1 cellular context compared by ENCODE assay signal in the genomic region with DNA sequence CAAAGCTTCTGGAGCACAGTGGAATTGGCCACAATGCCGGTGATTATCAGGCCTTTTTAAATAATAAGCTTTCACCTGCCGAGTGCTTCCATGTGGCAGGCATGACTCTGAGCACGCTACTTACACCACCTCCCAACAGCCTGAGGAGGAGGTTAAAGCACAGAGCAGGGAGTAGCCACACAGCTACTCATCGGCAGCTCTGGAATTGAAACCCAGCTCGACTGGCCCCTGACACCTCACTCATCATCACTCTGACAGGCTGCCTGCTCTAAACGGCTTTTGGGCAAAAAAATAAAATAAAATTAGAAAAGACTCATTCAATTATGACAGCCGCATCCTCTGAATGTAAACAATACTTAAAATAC.
TF ChIP-seq lines count a peak whose summit lies in the region.

No MANE protein-coding gene starts in this region.

TF ChIP-seq in WTC11, 78 proteins besides CTCF, POLR2A, EP300 and RAD21 (continued from another document):
- TF ChIP-seq, protein P1, sequence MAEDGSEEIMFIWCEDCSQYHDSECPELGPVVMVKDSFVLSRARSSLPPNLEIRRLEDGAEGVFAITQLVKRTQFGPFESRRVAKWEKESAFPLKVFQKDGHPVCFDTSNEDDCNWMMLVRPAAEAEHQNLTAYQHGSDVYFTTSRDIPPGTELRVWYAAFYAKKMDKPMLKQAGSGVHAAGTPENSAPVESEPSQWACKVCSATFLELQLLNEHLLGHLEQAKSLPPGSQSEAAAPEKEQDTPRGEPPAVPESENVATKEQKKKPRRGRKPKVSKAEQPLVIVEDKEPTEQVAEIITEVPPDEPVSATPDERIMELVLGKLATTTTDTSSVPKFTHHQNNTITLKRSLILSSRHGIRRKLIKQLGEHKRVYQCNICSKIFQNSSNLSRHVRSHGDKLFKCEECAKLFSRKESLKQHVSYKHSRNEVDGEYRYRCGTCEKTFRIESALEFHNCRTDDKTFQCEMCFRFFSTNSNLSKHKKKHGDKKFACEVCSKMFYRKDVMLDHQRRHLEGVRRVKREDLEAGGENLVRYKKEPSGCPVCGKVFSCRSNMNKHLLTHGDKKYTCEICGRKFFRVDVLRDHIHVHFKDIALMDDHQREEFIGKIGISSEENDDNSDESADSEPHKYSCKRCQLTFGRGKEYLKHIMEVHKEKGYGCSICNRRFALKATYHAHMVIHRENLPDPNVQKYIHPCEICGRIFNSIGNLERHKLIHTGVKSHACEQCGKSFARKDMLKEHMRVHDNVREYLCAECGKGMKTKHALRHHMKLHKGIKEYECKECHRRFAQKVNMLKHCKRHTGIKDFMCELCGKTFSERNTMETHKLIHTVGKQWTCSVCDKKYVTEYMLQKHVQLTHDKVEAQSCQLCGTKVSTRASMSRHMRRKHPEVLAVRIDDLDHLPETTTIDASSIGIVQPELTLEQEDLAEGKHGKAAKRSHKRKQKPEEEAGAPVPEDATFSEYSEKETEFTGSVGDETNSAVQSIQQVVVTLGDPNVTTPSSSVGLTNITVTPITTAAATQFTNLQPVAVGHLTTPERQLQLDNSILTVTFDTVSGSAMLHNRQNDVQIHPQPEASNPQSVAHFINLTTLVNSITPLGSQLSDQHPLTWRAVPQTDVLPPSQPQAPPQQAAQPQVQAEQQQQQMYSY (CRISPR knock-in tag; IDR thresholded peaks at IDR 0.05) = no peak
- TF ChIP-seq, protein P2, sequence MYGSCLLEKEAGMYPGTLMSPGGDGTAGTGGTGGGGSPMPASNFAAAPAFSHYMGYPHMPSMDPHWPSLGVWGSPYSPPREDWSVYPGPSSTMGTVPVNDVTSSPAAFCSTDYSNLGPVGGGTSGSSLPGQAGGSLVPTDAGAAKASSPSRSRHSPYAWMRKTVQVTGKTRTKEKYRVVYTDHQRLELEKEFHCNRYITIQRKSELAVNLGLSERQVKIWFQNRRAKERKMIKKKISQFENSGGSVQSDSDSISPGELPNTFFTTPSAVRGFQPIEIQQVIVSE (CRISPR knock-in tag; IDR thresholded peaks at IDR 0.05; ENCODE audit: borderline replicate concordance) = no peak
- TF ChIP-seq, protein P3, sequence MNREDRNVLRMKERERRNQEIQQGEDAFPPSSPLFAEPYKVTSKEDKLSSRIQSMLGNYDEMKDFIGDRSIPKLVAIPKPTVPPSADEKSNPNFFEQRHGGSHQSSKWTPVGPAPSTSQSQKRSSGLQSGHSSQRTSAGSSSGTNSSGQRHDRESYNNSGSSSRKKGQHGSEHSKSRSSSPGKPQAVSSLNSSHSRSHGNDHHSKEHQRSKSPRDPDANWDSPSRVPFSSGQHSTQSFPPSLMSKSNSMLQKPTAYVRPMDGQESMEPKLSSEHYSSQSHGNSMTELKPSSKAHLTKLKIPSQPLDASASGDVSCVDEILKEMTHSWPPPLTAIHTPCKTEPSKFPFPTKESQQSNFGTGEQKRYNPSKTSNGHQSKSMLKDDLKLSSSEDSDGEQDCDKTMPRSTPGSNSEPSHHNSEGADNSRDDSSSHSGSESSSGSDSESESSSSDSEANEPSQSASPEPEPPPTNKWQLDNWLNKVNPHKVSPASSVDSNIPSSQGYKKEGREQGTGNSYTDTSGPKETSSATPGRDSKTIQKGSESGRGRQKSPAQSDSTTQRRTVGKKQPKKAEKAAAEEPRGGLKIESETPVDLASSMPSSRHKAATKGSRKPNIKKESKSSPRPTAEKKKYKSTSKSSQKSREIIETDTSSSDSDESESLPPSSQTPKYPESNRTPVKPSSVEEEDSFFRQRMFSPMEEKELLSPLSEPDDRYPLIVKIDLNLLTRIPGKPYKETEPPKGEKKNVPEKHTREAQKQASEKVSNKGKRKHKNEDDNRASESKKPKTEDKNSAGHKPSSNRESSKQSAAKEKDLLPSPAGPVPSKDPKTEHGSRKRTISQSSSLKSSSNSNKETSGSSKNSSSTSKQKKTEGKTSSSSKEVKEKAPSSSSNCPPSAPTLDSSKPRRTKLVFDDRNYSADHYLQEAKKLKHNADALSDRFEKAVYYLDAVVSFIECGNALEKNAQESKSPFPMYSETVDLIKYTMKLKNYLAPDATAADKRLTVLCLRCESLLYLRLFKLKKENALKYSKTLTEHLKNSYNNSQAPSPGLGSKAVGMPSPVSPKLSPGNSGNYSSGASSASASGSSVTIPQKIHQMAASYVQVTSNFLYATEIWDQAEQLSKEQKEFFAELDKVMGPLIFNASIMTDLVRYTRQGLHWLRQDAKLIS (CRISPR knock-in tag; IDR thresholded peaks at IDR 0.05; ENCODE audit: borderline replicate concordance) = no peak
- TF ChIP-seq, protein P4, sequence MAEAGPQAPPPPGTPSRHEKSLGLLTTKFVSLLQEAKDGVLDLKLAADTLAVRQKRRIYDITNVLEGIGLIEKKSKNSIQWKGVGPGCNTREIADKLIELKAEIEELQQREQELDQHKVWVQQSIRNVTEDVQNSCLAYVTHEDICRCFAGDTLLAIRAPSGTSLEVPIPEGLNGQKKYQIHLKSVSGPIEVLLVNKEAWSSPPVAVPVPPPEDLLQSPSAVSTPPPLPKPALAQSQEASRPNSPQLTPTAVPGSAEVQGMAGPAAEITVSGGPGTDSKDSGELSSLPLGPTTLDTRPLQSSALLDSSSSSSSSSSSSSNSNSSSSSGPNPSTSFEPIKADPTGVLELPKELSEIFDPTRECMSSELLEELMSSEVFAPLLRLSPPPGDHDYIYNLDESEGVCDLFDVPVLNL (CRISPR knock-in tag; IDR thresholded peaks at IDR 0.05; ENCODE audit: borderline replicate concordance, low read depth) = no peak
- no peak for TF ChIP-seq MYBL2 (CRISPR knock-in tag; IDR thresholded peaks at IDR 0.05)
- TF ChIP-seq ZNF121 (CRISPR knock-in tag; IDR thresholded peaks at IDR 0.05) = no peak
- TF ChIP-seq ZNF219 (CRISPR knock-in tag; IDR thresholded peaks at IDR 0.05; ENCODE audit: borderline replicate concordance) = no peak
